Comparison of ENCODE assay signal across 22 cellular contexts in genomic region chr2:10061221-10061925, GRCh38. TPM values are rescaled to one million over a fixed set of nuclear protein-coding genes. Genes with fewer than 3 reads are reported as not detected.
"Had no signal": no experiment of that assay in that cellular context is flagged by ENCODE, and none has a peak within 500 bp of the region (broad histone marks: within the 10 kb centered on the region; RNA-seq: fewer than 3 reads in every experiment).

No MANE protein-coding gene starts in this region.

- H3K27me3 ChIP-seq: colonic mucosa, foreskin keratinocyte, heart left ventricle, spleen, testis, tibial nerve had no signal

- H3K27ac ChIP-seq: colonic mucosa, foreskin keratinocyte, heart left ventricle, spleen, testis, tibial nerve had no signal

- H3K36me3 Mint-ChIP-seq: naive B cell; stimulated activated memory B cell treated with anti-CD40 and anti-IgM and Interleukin-4, amounts not matched to agents 10 μg/mL and 1 μg/mL and 100 μg/mL, for 72 hours had no signal

- H3K4me3 Mint-ChIP-seq: endodermal cell; naive B cell; nephron; stimulated activated memory B cell treated with anti-CD40 and anti-IgM and Interleukin-4, amounts not matched to agents 10 μg/mL and 1 μg/mL and 100 μg/mL, for 72 hours; stimulated activated naive CD8-positive, alpha-beta T cell treated with anti-CD3 and anti-CD28 coated beads, Interleukin-15, amount 100 ng/mL, for 72 hours had no signal

- H3K27ac Mint-ChIP-seq: endodermal cell; naive B cell; nephron; stimulated activated memory B cell treated with anti-CD40 and anti-IgM and Interleukin-4, amounts not matched to agents 10 μg/mL and 1 μg/mL and 100 μg/mL, for 72 hours; stimulated activated naive CD8-positive, alpha-beta T cell treated with anti-CD3 and anti-CD28 coated beads, Interleukin-15, amount 100 ng/mL, for 72 hours had no signal

- H3K36me3 ChIP-seq: colonic mucosa, spleen had no signal

- H3K9me3 ChIP-seq: colonic mucosa, heart left ventricle, spleen, testis, tibial nerve had no signal

- H3K9me3 Mint-ChIP-seq: endodermal cell; naive B cell; nephron; stimulated activated memory B cell treated with anti-CD40 and anti-IgM and Interleukin-4, amounts not matched to agents 10 μg/mL and 1 μg/mL and 100 μg/mL, for 72 hours; stimulated activated naive CD8-positive, alpha-beta T cell treated with anti-CD3 and anti-CD28 coated beads, Interleukin-15, amount 100 ng/mL, for 72 hours had no signal

- FAIRE-seq: endothelial cell of umbilical vein had no signal

- ATAC-seq: foreskin keratinocyte; sciatic nerve; stimulated activated memory B cell treated with anti-CD40 and anti-IgM and Interleukin-4, amounts not matched to agents 10 μg/mL and 1 μg/mL and 100 μg/mL, for 72 hours; stimulated activated naive CD8-positive, alpha-beta T cell treated with anti-CD3 and anti-CD28 coated beads, Interleukin-15, amount 100 ng/mL, for 72 hours had no signal

- H3K4me3 ChIP-seq: colonic mucosa, heart left ventricle, spleen, testis, tibial nerve had no signal

- H3K27me3 Mint-ChIP-seq: stimulated activated memory B cell treated with anti-CD40 and anti-IgM and Interleukin-4, amounts not matched to agents 10 μg/mL and 1 μg/mL and 100 μg/mL, for 72 hours had no signal

- DNase-seq: cerebellar nuclear complex; colonic mucosa; dermis blood vessel endothelial cell; endodermal cell; erythroblast; foreskin keratinocyte; hippocampal formation; kidney glomerular epithelial cell; midbrain; naive B cell; spleen; stimulated activated CD4-positive, alpha-beta T cell treated with anti-CD3 and anti-CD28 coated beads, Interleukin-15, amount 100 ng/mL, for 24 hours; stimulated activated CD4-positive, alpha-beta T cell treated with anti-CD3 and anti-CD28 coated beads, Interleukin-1b, Interleukin-23, amount 100 ng/mL, for 48 hours; stimulated activated CD4-positive, alpha-beta T cell treated with anti-CD3 and anti-CD28 coated beads, Interleukin-4, amount 100 ng/mL, for 24 hours; stimulated activated naive CD8-positive, alpha-beta T cell treated with anti-CD3 and anti-CD28 coated beads, Interleukin-15, amount 100 ng/mL, for 72 hours had no signal

RNA-seq across cellular contexts. Expression of gene CYS1, which starts 18.8 kb away (rescaled TPM):
- total RNA-seq: endothelial cell of umbilical vein had no signal
- polyA plus RNA-seq: endothelial cell of umbilical vein had no signal
